ENCODE assay signal across 9 cellular contexts in the genomic region with DNA sequence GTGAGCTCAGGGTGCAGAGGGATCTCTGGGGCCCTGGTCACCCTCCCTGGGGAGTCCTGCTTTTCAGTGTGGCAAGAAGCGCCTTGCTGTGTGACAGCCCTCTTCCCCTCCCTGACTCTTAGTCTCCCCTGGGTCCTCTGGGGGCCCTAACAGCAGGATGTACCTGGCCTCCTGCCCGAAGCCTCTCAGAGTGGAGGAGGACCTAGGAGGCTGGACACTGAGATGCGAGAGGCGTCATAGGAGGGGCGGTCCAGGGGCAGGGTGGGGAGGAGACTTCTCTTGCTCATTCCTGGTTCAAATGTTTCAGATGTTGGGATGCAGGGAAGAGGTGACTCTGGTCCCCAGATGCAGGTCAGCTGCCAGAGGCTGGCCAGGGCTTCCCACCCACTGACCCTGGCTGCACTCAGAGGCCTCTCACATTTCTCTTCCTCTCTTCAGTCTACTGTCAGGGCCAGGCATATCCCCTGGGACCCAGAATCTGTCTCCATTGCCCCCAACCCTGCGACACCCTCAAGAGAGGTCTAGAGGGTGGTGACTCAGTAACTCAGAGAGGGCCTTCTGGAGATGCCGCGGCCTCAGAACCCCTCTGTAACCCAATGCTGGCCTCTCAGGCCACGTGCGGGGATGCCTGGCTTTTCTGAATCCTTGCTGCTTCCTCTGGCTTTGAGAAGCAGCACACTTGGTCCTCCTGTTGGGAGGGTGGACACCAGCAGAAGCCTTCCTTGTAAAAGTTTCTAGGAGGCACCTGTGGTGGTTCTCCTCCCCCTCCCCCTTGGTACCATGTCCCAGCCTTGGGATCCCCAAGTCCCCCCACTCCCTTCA. TPM values are rescaled to one million over a fixed set of nuclear protein-coding genes. Genes with fewer than 3 reads are reported as not detected.
DNase-seq lines count a peak whose midpoint lies in the region; ATAC-seq, FAIRE-seq and TF ChIP-seq lines count a peak whose summit lies in the region.
"Had no signal": no experiment of that assay in that cellular context is flagged by ENCODE, and none has a peak within 500 bp of the region (broad histone marks: within the 10 kb centered on the region; RNA-seq: fewer than 3 reads in every experiment).

No MANE protein-coding gene starts in this region.

- H3K4me2 ChIP-seq in Karpas-422 (ENCODE audit: low read depth, low read length, poor library complexity, severe bottlenecking) (peak overlapping the region; percentile 95), HepG2 (ENCODE audit: low read depth, low read length) (peak overlapping the region; percentile 67)

- CTCF ChIA-PET in HepG2 (lab: Yijun Ruan, JAX; ENCODE audit: low intra/inter-chr PET ratio, low total read pairs) = no interaction called here

- peaks cover 78% of the 10 kb centered on the region for H3K4me1 ChIP-seq in Karpas-422 (ENCODE audit: low read length)
- peaks cover 54% of the 10 kb centered on the region for H3K4me1 ChIP-seq in HepG2 (ENCODE audit: insufficient read depth, low read length)
- peaks cover 27% of the 10 kb centered on the region for H3K4me1 ChIP-seq in testis

- peaks cover 13% of the 10 kb centered on the region for H3K36me3 Mint-ChIP-seq in chondrocyte (ENCODE audit: low read depth)
- H3K36me3 Mint-ChIP-seq in activated T-helper 2 cell treated with anti-CD3 and anti-CD28 coated beads, Interferon-gamma antibody, Interleukin-2, Interleukin-4, amounts not matched to agents 10 μg/mL and 5 μg/mL and 100 μg/mL, durations not matched to agents 14 hours and 24 hours and 36 hours (ENCODE audit: low read depth) = no peaks in the 10 kb centered on the region

- H2AFZ ChIP-seq in Karpas-422 (ENCODE audit: low read length) (0 out of 2 replicates have a peak overlapping the region, but pooled peaks have one; percentile 6), HepG2 (ENCODE audit: low read length) (no peak overlapping the region)

- H3K36me3 ChIP-seq in Karpas-422 (ENCODE audit: insufficient read depth, low read length) (no peaks in the 10 kb centered on the region), HepG2 (replicated peaks in 1 of 2; ENCODE audit: control insufficient read depth in 1 of 2, insufficient read depth in 2 of 2, low read length in 2 of 2) (no peaks in the 10 kb centered on the region), testis (ENCODE audit: low read depth, missing control alignments) (no peaks in the 10 kb centered on the region)

- H3K27me3 Mint-ChIP-seq in chondrocyte (ENCODE audit: low read depth) = no peaks in the 10 kb centered on the region
- H3K27me3 Mint-ChIP-seq in activated T-helper 2 cell treated with anti-CD3 and anti-CD28 coated beads, Interferon-gamma antibody, Interleukin-2, Interleukin-4, amounts not matched to agents 10 μg/mL and 5 μg/mL and 100 μg/mL, durations not matched to agents 14 hours and 24 hours and 36 hours (ENCODE audit: low read depth) = no peaks in the 10 kb centered on the region

- in situ Hi-C loops in HepG2 (cut with HindIII; ENCODE audit: extremely low pct_ligation_motif_present, low pct_unique_long_range_greater_than_20kb) = no loop called here

- POLR2A ChIA-PET in HepG2 (lab: Yijun Ruan, JAX) = interaction anchor here (0.9 to 1.4 kb wide), 5 partner anchors 13 to 305 kb away, joined by 3 to 8 read pairs (median 5); partner anchors contain the start of genes IMP3, MAN2C1 and SNX33

- H3K4me1 Mint-ChIP-seq in chondrocyte (ENCODE audit: low read depth) = peaks cover 75% of the 10 kb centered on the region
- H3K4me1 Mint-ChIP-seq in activated T-helper 2 cell treated with anti-CD3 and anti-CD28 coated beads, Interferon-gamma antibody, Interleukin-2, Interleukin-4, amounts not matched to agents 10 μg/mL and 5 μg/mL and 100 μg/mL, durations not matched to agents 14 hours and 24 hours and 36 hours (ENCODE audit: low read depth) = no peaks in the 10 kb centered on the region

- peak overlapping the region; percentile 80 for H3K9ac ChIP-seq in Karpas-422 (ENCODE audit: low read length)
- no peak overlapping the region; the same call in 1 of the 2 replicates for H3K9ac ChIP-seq in HepG2 (ENCODE audit: insufficient read depth, low read depth, low read length)

- H3K4me3 Mint-ChIP-seq in chondrocyte (ENCODE audit: unreplicated experiment) = peak overlapping the region; percentile 19
- H3K4me3 Mint-ChIP-seq in activated T-helper 2 cell treated with anti-CD3 and anti-CD28 coated beads, Interferon-gamma antibody, Interleukin-2, Interleukin-4, amounts not matched to agents 10 μg/mL and 5 μg/mL and 100 μg/mL, durations not matched to agents 14 hours and 24 hours and 36 hours (ENCODE audit: low read depth) = no peak overlapping the region

- H3K9me3 ChIP-seq in Karpas-422 (ENCODE audit: low read length) = no peaks in the 10 kb centered on the region
- no peaks in the 10 kb centered on the region for H3K9me3 ChIP-seq in HepG2 (ENCODE audit: low read length)
- H3K9me3 ChIP-seq in testis = no peaks in the 10 kb centered on the region

- 36% methylated on average over 4 of the region's 10 CpGs for WGBS in HepG2 (ENCODE audit: low lambda C conversion rate)
- WGBS in testis, 2 donors = 59 to 60% methylated on average over 10 of the region's 10 CpGs

- H3K27me3 ChIP-seq in Karpas-422 (ENCODE audit: low read length) (no peaks in the 10 kb centered on the region), HepG2 (ENCODE audit: control insufficient read depth in 1 of 2, insufficient read depth in 2 of 2, low read length in 2 of 2) (peaks cover 2 to 36% of the 10 kb centered on the region in 2 experiments; a peak in 3 of 5 replicates), testis (no peaks in the 10 kb centered on the region)

- intact Hi-C loops in HepG2 (cut with micrococcal nuclease; ENCODE audit: unreplicated experiment) = no loop called here
- intact Hi-C loops in testis (cut with DNase I; ENCODE audit: low total_unique reads) = no loop called here
- intact Hi-C loops in activated T-helper 2 cell treated with anti-CD3 and anti-CD28 coated beads, Interferon-gamma antibody, Interleukin-2, Interleukin-4, amounts not matched to agents 10 μg/mL and 5 μg/mL and 100 μg/mL, durations not matched to agents 14 hours and 24 hours and 36 hours (cut with micrococcal nuclease) = no loop called here

- no TSS peak for BruUV-seq in HepG2 (replicated peaks; lab: Mats Ljungman, UMichigan)

- no peaks in the 10 kb centered on the region for H3K79me2 ChIP-seq in Karpas-422 (ENCODE audit: low read length)
- no peaks in the 10 kb centered on the region for H3K79me2 ChIP-seq in HepG2 (ENCODE audit: insufficient read depth, low read length)

- TF ChIP-seq CTCF in chondrocyte (IDR thresholded peaks at IDR 0.05) (no peak), HepG2 (CRISPR knock-in tag; IDR thresholded peaks at IDR 0.05) (no peak), testis (IDR thresholded peaks at IDR 0.05) (no peak)

- H3K4me3 ChIP-seq in Karpas-422 (ENCODE audit: low read length) (peak overlapping the region; percentile 66), HepG2 (replicated peaks in 1 of 3; ENCODE audit: insufficient read depth in 1 of 3, low read depth in 2 of 3, low read length in 3 of 3) (peak overlapping the region in 1 of 3 experiments; percentile 46; a peak in 1 of 6 replicates), testis (no peak overlapping the region)

- DNase-seq in Karpas-422 (peak; percentile 98), chondrocyte (ENCODE audit: low spot score) (no peak), HepG2 (ENCODE audit: low spot score) (no peak), testis (peak; percentile 83)
- DNase-seq in activated T-helper 2 cell treated with anti-CD3 and anti-CD28 coated beads, Interferon-gamma antibody, Interleukin-2, Interleukin-4, amounts not matched to agents 10 μg/mL and 5 μg/mL and 100 μg/mL, durations not matched to agents 14 hours and 24 hours and 36 hours (ENCODE audit: low spot score) = no peak
- no peak for DNase-seq in stimulated activated CD4-positive, alpha-beta T cell treated with anti-CD3 and anti-CD28 coated beads, Interleukin-4, amount 100 ng/mL, for 24 hours
- DNase-seq: NCI-H774 had no signal

- peak; percentile 57 for ATAC-seq in HepG2
- ATAC-seq in HG03342 (IDR thresholded peaks at IDR 0.05; ENCODE audit: unreplicated experiment) = no peak
- no peak for ATAC-seq in HG02571 (IDR thresholded peaks at IDR 0.05; ENCODE audit: unreplicated experiment)

- H3K27ac ChIP-seq in Karpas-422 (ENCODE audit: low read length) (peak overlapping the region; percentile 94), HepG2 (ENCODE audit: extremely low read length, insufficient read depth, low read length) (no peak overlapping the region), testis (peak overlapping the region in 1 of 2 donors; percentile 75)

- no peak for FAIRE-seq in HepG2 (lab: Jason Lieb, UNC)

- H3K9me2 ChIP-seq in Karpas-422 (replicated peaks; ENCODE audit: insufficient read depth, low read length) = no peaks in the 10 kb centered on the region

- no peaks in the 10 kb centered on the region for H4K20me1 ChIP-seq in Karpas-422 (ENCODE audit: insufficient read depth, low read depth, low read length)
- H4K20me1 ChIP-seq in HepG2 (ENCODE audit: insufficient read depth, low read length) = no peaks in the 10 kb centered on the region

- peak overlapping the region; percentile 92 for H3K27ac Mint-ChIP-seq in chondrocyte (ENCODE audit: unreplicated experiment)
- no peak overlapping the region for H3K27ac Mint-ChIP-seq in activated T-helper 2 cell treated with anti-CD3 and anti-CD28 coated beads, Interferon-gamma antibody, Interleukin-2, Interleukin-4, amounts not matched to agents 10 μg/mL and 5 μg/mL and 100 μg/mL, durations not matched to agents 14 hours and 24 hours and 36 hours

- no peak for TF ChIP-seq RAD21 in HepG2 (CRISPR knock-in tag; IDR thresholded peaks at IDR 0.05)

- no peaks in the 10 kb centered on the region for H3K9me3 Mint-ChIP-seq in chondrocyte (ENCODE audit: low read depth)
- no peaks in the 10 kb centered on the region for H3K9me3 Mint-ChIP-seq in activated T-helper 2 cell treated with anti-CD3 and anti-CD28 coated beads, Interferon-gamma antibody, Interleukin-2, Interleukin-4, amounts not matched to agents 10 μg/mL and 5 μg/mL and 100 μg/mL, durations not matched to agents 14 hours and 24 hours and 36 hours

- TF ChIP-seq EP300 in HepG2 (IDR thresholded peaks at IDR 0.05; ENCODE audit: low read depth in 2 of 2, low read length in 2 of 2) = no peak
- no peak for TF ChIP-seq EP300 in HepG2 (CRISPR knock-in tag; IDR thresholded peaks at IDR 0.05; ENCODE audit: borderline replicate concordance)

- no peak for TF ChIP-seq POLR2A in HepG2 (IDR thresholded peaks at IDR 0.05; ENCODE audit: insufficient read depth in 1 of 2, low read depth in 2 of 2, low read length in 2 of 2)
- no peak for TF ChIP-seq POLR2A in testis (IDR thresholded peaks at IDR 0.05)

RNA-seq across cellular contexts. Expression of gene SNX33, which starts 25.9 kb away (rescaled TPM):
- 0.07 TPM in 1 of 2 replicates, not detected in the other for total RNA-seq in Karpas-422 (2014; rRNA removed; shearing (Covaris generic); ENCODE audit: low replicate concordance)
- total RNA-seq in chondrocyte (21.6 to 31.2 TPM (median 30.2 TPM) in 3 replicates), HepG2 (2016; rRNA removed; fragmentation: Illumina TruSeq; extraction: Trizol) (10.8 and 11.0 TPM in 2 replicates), testis (10 to 100 TPM in 1 of 2 donors, 1 to 10 TPM in 1; 8.3 to 11.5 TPM)
- total RNA-seq in HepG2 (2016; cell fraction: cytosol; rRNA removed; fragmentation: Illumina TruSeq; extraction: Trizol; ENCODE audit: low read depth) = 0.71 and 0.91 TPM in 2 replicates
- 7.9 and 10.3 TPM in 2 replicates for total RNA-seq in HepG2 (2016; cell fraction: insoluble cytoplasmic fraction; rRNA removed; fragmentation: Illumina TruSeq; extraction: Trizol)
- total RNA-seq in HepG2 (2016; cell fraction: membrane; rRNA removed; fragmentation: Illumina TruSeq; extraction: Trizol) = 3.9 and 4.8 TPM in 2 replicates
- total RNA-seq in HepG2 (2016; cell fraction: nucleus; rRNA removed; fragmentation: Illumina TruSeq; extraction: Trizol) = 10.1 and 11.4 TPM in 2 replicates
- polyA plus RNA-seq in HepG2 (2011; rRNA removed) (11.6 and 18.9 TPM in 2 replicates), testis (ENCODE audit: insufficient read depth, low read depth, low replicate concordance) (10.5 TPM)
- polyA plus RNA-seq in HepG2 (2011; cell fraction: cytosol; rRNA removed) = 9.3 and 11.8 TPM in 2 replicates
- 50.4 and 52.6 TPM in 2 replicates for polyA plus RNA-seq in HepG2 (2011; cell fraction: nucleus; rRNA removed)
- polyA plus RNA-seq in HepG2 (2012) = 12.7 and 13.6 TPM in 2 replicates
- polyA plus RNA-seq in HepG2 (2016; cell fraction: cytosol; fragmentation: Illumina TruSeq; extraction: Trizol; ENCODE audit: low read depth) = 0.63 and 0.86 TPM in 2 replicates
- polyA plus RNA-seq in HepG2 (2016; cell fraction: insoluble cytoplasmic fraction; fragmentation: Illumina TruSeq; extraction: Trizol; ENCODE audit: low read depth) = 9.7 and 12.3 TPM in 2 replicates
- 2.5 and 3.6 TPM in 2 replicates for polyA plus RNA-seq in HepG2 (2016; cell fraction: membrane; fragmentation: Illumina TruSeq; extraction: Trizol; ENCODE audit: low read depth)
- 19.1 and 19.2 TPM in 2 replicates for polyA plus RNA-seq in HepG2 (2016; cell fraction: nucleus; fragmentation: Illumina TruSeq; extraction: Trizol; ENCODE audit: insufficient read depth, low read depth)
- polyA minus RNA-seq in HepG2 (2011; rRNA and poly(A)+ RNA removed; ENCODE audit: low replicate concordance) = 26.7 and 38.9 TPM in 2 replicates
- polyA minus RNA-seq in HepG2 (2011; cell fraction: cytosol; rRNA and poly(A)+ RNA removed) = 13.9 and 19.9 TPM in 2 replicates
- 21.4 and 25.6 TPM in 2 replicates for polyA minus RNA-seq in HepG2 (2011; cell fraction: nucleus; rRNA and poly(A)+ RNA removed)
- 6.8 and 7.4 TPM in 2 replicates for total RNA-seq in activated T-helper 2 cell treated with anti-CD3 and anti-CD28 coated beads, Interferon-gamma antibody, Interleukin-2, Interleukin-4, amounts not matched to agents 10 μg/mL and 5 μg/mL and 100 μg/mL, durations not matched to agents 14 hours and 24 hours and 36 hours

RNA-seq across cellular contexts. Expression of gene IMP3, which starts 33.6 kb away (rescaled TPM):
- 82.7 and 119 TPM in 2 replicates for total RNA-seq in Karpas-422 (2014; rRNA removed; shearing (Covaris generic); ENCODE audit: low replicate concordance)
- total RNA-seq in chondrocyte = 28.7 to 30.0 TPM (median 29.0 TPM) in 3 replicates
- 143 and 165 TPM in 2 replicates for total RNA-seq in HepG2 (2016; rRNA removed; fragmentation: Illumina TruSeq; extraction: Trizol)
- 53.3 and 58.3 TPM in 2 replicates for total RNA-seq in HepG2 (2016; cell fraction: cytosol; rRNA removed; fragmentation: Illumina TruSeq; extraction: Trizol; ENCODE audit: low read depth)
- 140 and 190 TPM in 2 replicates for total RNA-seq in HepG2 (2016; cell fraction: insoluble cytoplasmic fraction; rRNA removed; fragmentation: Illumina TruSeq; extraction: Trizol)
- 89.4 and 101 TPM in 2 replicates for total RNA-seq in HepG2 (2016; cell fraction: membrane; rRNA removed; fragmentation: Illumina TruSeq; extraction: Trizol)
- 53.0 and 64.9 TPM in 2 replicates for total RNA-seq in HepG2 (2016; cell fraction: nucleus; rRNA removed; fragmentation: Illumina TruSeq; extraction: Trizol)
- 38.3 and 40.4 TPM in 2 replicates for polyA plus RNA-seq in HepG2 (2011; rRNA removed)
- 55.6 and 80.6 TPM in 2 replicates for polyA plus RNA-seq in HepG2 (2011; cell fraction: cytosol; rRNA removed)
- polyA plus RNA-seq in HepG2 (2011; cell fraction: nucleus; rRNA removed) = 36.4 and 36.8 TPM in 2 replicates
- 33.6 and 51.6 TPM in 2 replicates for polyA plus RNA-seq in HepG2 (2012)
- polyA plus RNA-seq in HepG2 (2016; cell fraction: cytosol; fragmentation: Illumina TruSeq; extraction: Trizol; ENCODE audit: low read depth) = 32.6 and 40.1 TPM in 2 replicates
- 146 and 162 TPM in 2 replicates for polyA plus RNA-seq in HepG2 (2016; cell fraction: insoluble cytoplasmic fraction; fragmentation: Illumina TruSeq; extraction: Trizol; ENCODE audit: low read depth)
- 51.8 and 60.0 TPM in 2 replicates for polyA plus RNA-seq in HepG2 (2016; cell fraction: membrane; fragmentation: Illumina TruSeq; extraction: Trizol; ENCODE audit: low read depth)
- polyA plus RNA-seq in HepG2 (2016; cell fraction: nucleus; fragmentation: Illumina TruSeq; extraction: Trizol; ENCODE audit: insufficient read depth, low read depth) = 76.9 and 83.4 TPM in 2 replicates
- 38.2 and 47.6 TPM in 2 replicates for polyA minus RNA-seq in HepG2 (2011; rRNA and poly(A)+ RNA removed; ENCODE audit: low replicate concordance)
- polyA minus RNA-seq in HepG2 (2011; cell fraction: cytosol; rRNA and poly(A)+ RNA removed) = 32.0 and 35.4 TPM in 2 replicates
- 17.8 and 21.0 TPM in 2 replicates for polyA minus RNA-seq in HepG2 (2011; cell fraction: nucleus; rRNA and poly(A)+ RNA removed)
- total RNA-seq in testis = 100 to 1,000 TPM in 1 of 2 donors, 10 to 100 TPM in 1; 87.5 to 111 TPM
- 32.6 TPM for polyA plus RNA-seq in testis (ENCODE audit: insufficient read depth, low read depth, low replicate concordance)
- total RNA-seq in activated T-helper 2 cell treated with anti-CD3 and anti-CD28 coated beads, Interferon-gamma antibody, Interleukin-2, Interleukin-4, amounts not matched to agents 10 μg/mL and 5 μg/mL and 100 μg/mL, durations not matched to agents 14 hours and 24 hours and 36 hours = 103 and 106 TPM in 2 replicates

RNA-seq across cellular contexts. Expression of gene CSPG4, which starts 39.0 kb away (rescaled TPM):
- total RNA-seq in Karpas-422 (2014; rRNA removed; shearing (Covaris generic); ENCODE audit: low replicate concordance) = 0.11 TPM in 1 of 2 replicates, not detected in the other
- 302 to 607 TPM (median 595 TPM) in 3 replicates for total RNA-seq in chondrocyte
- 0.03 and 0.04 TPM in 2 replicates for total RNA-seq in HepG2 (2016; rRNA removed; fragmentation: Illumina TruSeq; extraction: Trizol)
- total RNA-seq in HepG2 (2016; cell fraction: cytosol; rRNA removed; fragmentation: Illumina TruSeq; extraction: Trizol; ENCODE audit: low read depth) = not detected in 2 replicates
- total RNA-seq in HepG2 (2016; cell fraction: insoluble cytoplasmic fraction; rRNA removed; fragmentation: Illumina TruSeq; extraction: Trizol) = 0.01 and 0.02 TPM in 2 replicates
- not detected in 2 replicates for total RNA-seq in HepG2 (2016; cell fraction: membrane; rRNA removed; fragmentation: Illumina TruSeq; extraction: Trizol)
- 0.06 and 0.09 TPM in 2 replicates for total RNA-seq in HepG2 (2016; cell fraction: nucleus; rRNA removed; fragmentation: Illumina TruSeq; extraction: Trizol)
- 0.01 and 0.03 TPM in 2 replicates for polyA plus RNA-seq in HepG2 (2011; rRNA removed)
- polyA plus RNA-seq in HepG2 (2011; cell fraction: cytosol; rRNA removed) = 0.01 TPM in 2 replicates
- 0.14 and 0.19 TPM in 2 replicates for polyA plus RNA-seq in HepG2 (2011; cell fraction: nucleus; rRNA removed)
- 0.03 and 0.04 TPM in 2 replicates for polyA plus RNA-seq in HepG2 (2012)
- polyA plus RNA-seq in HepG2 (2016; cell fraction: cytosol; fragmentation: Illumina TruSeq; extraction: Trizol; ENCODE audit: low read depth) = not detected in 2 replicates
- not detected in 2 replicates for polyA plus RNA-seq in HepG2 (2016; cell fraction: insoluble cytoplasmic fraction; fragmentation: Illumina TruSeq; extraction: Trizol; ENCODE audit: low read depth)
- not detected in 2 replicates for polyA plus RNA-seq in HepG2 (2016; cell fraction: membrane; fragmentation: Illumina TruSeq; extraction: Trizol; ENCODE audit: low read depth)
- not detected in 2 replicates for polyA plus RNA-seq in HepG2 (2016; cell fraction: nucleus; fragmentation: Illumina TruSeq; extraction: Trizol; ENCODE audit: insufficient read depth, low read depth)
- polyA minus RNA-seq in HepG2 (2011; rRNA and poly(A)+ RNA removed; ENCODE audit: low replicate concordance) = 0.08 and 24.5 TPM in 2 replicates
- polyA minus RNA-seq in HepG2 (2011; cell fraction: cytosol; rRNA and poly(A)+ RNA removed) = 0.18 TPM in 1 of 2 replicates, not detected in the other
- 0.12 and 0.13 TPM in 2 replicates for polyA minus RNA-seq in HepG2 (2011; cell fraction: nucleus; rRNA and poly(A)+ RNA removed)
- total RNA-seq in testis = 1 to 10 TPM; 5.2 to 6.5 TPM
- 4.4 TPM for polyA plus RNA-seq in testis (ENCODE audit: insufficient read depth, low read depth, low replicate concordance)
- 0.02 TPM in 1 of 2 replicates, not detected in the other for total RNA-seq in activated T-helper 2 cell treated with anti-CD3 and anti-CD28 coated beads, Interferon-gamma antibody, Interleukin-2, Interleukin-4, amounts not matched to agents 10 μg/mL and 5 μg/mL and 100 μg/mL, durations not matched to agents 14 hours and 24 hours and 36 hours

RNA-seq across cellular contexts. Expression of gene SNUPN, which starts 48.1 kb away (rescaled TPM):
- total RNA-seq in Karpas-422 (2014; rRNA removed; shearing (Covaris generic); ENCODE audit: low replicate concordance) = 18.9 and 33.9 TPM in 2 replicates
- total RNA-seq in chondrocyte (18.6 to 22.7 TPM (median 21.7 TPM) in 3 replicates), HepG2 (2016; rRNA removed; fragmentation: Illumina TruSeq; extraction: Trizol) (16.4 and 18.3 TPM in 2 replicates), testis (10 to 100 TPM; 37.0 to 44.6 TPM)
- 6.8 and 7.2 TPM in 2 replicates for total RNA-seq in HepG2 (2016; cell fraction: cytosol; rRNA removed; fragmentation: Illumina TruSeq; extraction: Trizol; ENCODE audit: low read depth)
- 15.6 and 16.3 TPM in 2 replicates for total RNA-seq in HepG2 (2016; cell fraction: insoluble cytoplasmic fraction; rRNA removed; fragmentation: Illumina TruSeq; extraction: Trizol)
- 12.1 and 13.5 TPM in 2 replicates for total RNA-seq in HepG2 (2016; cell fraction: membrane; rRNA removed; fragmentation: Illumina TruSeq; extraction: Trizol)
- 6.7 and 7.2 TPM in 2 replicates for total RNA-seq in HepG2 (2016; cell fraction: nucleus; rRNA removed; fragmentation: Illumina TruSeq; extraction: Trizol)
- polyA plus RNA-seq in HepG2 (2011; rRNA removed) (7.6 and 9.0 TPM in 2 replicates), testis (ENCODE audit: insufficient read depth, low read depth, low replicate concordance) (97.5 TPM)
- polyA plus RNA-seq in HepG2 (2011; cell fraction: cytosol; rRNA removed) = 6.7 and 7.3 TPM in 2 replicates
- polyA plus RNA-seq in HepG2 (2011; cell fraction: nucleus; rRNA removed) = 4.2 and 4.4 TPM in 2 replicates
- polyA plus RNA-seq in HepG2 (2012) = 6.0 and 8.6 TPM in 2 replicates
- 4.4 and 6.8 TPM in 2 replicates for polyA plus RNA-seq in HepG2 (2016; cell fraction: cytosol; fragmentation: Illumina TruSeq; extraction: Trizol; ENCODE audit: low read depth)
- polyA plus RNA-seq in HepG2 (2016; cell fraction: insoluble cytoplasmic fraction; fragmentation: Illumina TruSeq; extraction: Trizol; ENCODE audit: low read depth) = 19.3 and 20.4 TPM in 2 replicates
- 8.3 and 9.4 TPM in 2 replicates for polyA plus RNA-seq in HepG2 (2016; cell fraction: membrane; fragmentation: Illumina TruSeq; extraction: Trizol; ENCODE audit: low read depth)
- polyA plus RNA-seq in HepG2 (2016; cell fraction: nucleus; fragmentation: Illumina TruSeq; extraction: Trizol; ENCODE audit: insufficient read depth, low read depth) = 10.9 and 12.9 TPM in 2 replicates
- 5.9 and 26.5 TPM in 2 replicates for polyA minus RNA-seq in HepG2 (2011; rRNA and poly(A)+ RNA removed; ENCODE audit: low replicate concordance)
- 4.9 and 5.9 TPM in 2 replicates for polyA minus RNA-seq in HepG2 (2011; cell fraction: cytosol; rRNA and poly(A)+ RNA removed)
- 8.1 and 9.9 TPM in 2 replicates for polyA minus RNA-seq in HepG2 (2011; cell fraction: nucleus; rRNA and poly(A)+ RNA removed)
- total RNA-seq in activated T-helper 2 cell treated with anti-CD3 and anti-CD28 coated beads, Interferon-gamma antibody, Interleukin-2, Interleukin-4, amounts not matched to agents 10 μg/mL and 5 μg/mL and 100 μg/mL, durations not matched to agents 14 hours and 24 hours and 36 hours = 32.7 and 40.9 TPM in 2 replicates

Comparison
In these comparisons a context has a peak if more than half of its experiments do, and no peak if none do; other contexts are left out.
1. DNase-seq: peak in Karpas-422 (single experiment) and testis (single experiment); none in chondrocyte (single experiment), HepG2 (single experiment), activated T-helper 2 cell treated with anti-CD3 and anti-CD28 coated beads, Interferon-gamma antibody, Interleukin-2, Interleukin-4, amounts not matched to agents 10 μg/mL and 5 μg/mL and 100 μg/mL, durations not matched to agents 14 hours and 24 hours and 36 hours (single experiment) and stimulated activated CD4-positive, alpha-beta T cell treated with anti-CD3 and anti-CD28 coated beads, Interleukin-4, amount 100 ng/mL, for 24 hours (single experiment).
2. RNA of gene CSPG4, which starts 39.0 kb away (total RNA-seq): 302 to 607 TPM in chondrocyte; 5.2 to 6.5 TPM in testis, 0.01 to 0.09 TPM in HepG2, 0.02 TPM in activated T-helper 2 cell treated with anti-CD3 and anti-CD28 coated beads, Interferon-gamma antibody, Interleukin-2, Interleukin-4, amounts not matched to agents 10 μg/mL and 5 μg/mL and 100 μg/mL, durations not matched to agents 14 hours and 24 hours and 36 hours and 0.11 TPM in Karpas-422; every median in the first group is over 10 times any median in the second.